In genomic region chr16:71986131-71986530, GRCh38 we compare ENCODE assay signal across 2 cellular contexts.
TF ChIP-seq lines count a peak whose summit lies in the region.

No MANE protein-coding gene starts in this region.

TF ChIP-seq in K562, 482 proteins besides CTCF, POLR2A, EP300 and RAD21:
- TF ChIP-seq ZKSCAN1 (IDR thresholded peaks at IDR 0.05; ENCODE audit: low read depth, low read length), result no peak
- no peak for TF ChIP-seq CREBBP (IDR thresholded peaks at IDR 0.05; ENCODE audit: low read depth, low read length)
- TF ChIP-seq TAF7 (tag; IDR thresholded peaks at IDR 0.05), result no peak
- TF ChIP-seq HNRNPH1 (optimal IDR thresholded peaks at IDR 0.05; ENCODE audit: low read depth, low read length), result no peak
- no peak for TF ChIP-seq SIN3B (IDR thresholded peaks at IDR 0.05; ENCODE audit: low read depth)
- no peak for TF ChIP-seq ZNF780A (CRISPR knock-in tag; IDR thresholded peaks at IDR 0.05)
- no peak for TF ChIP-seq ATF6 (CRISPR knock-in tag; IDR thresholded peaks at IDR 0.05)
- no peak for TF ChIP-seq NR4A1 (CRISPR knock-in tag; IDR thresholded peaks at IDR 0.05)
- TF ChIP-seq NR4A1 (tag; IDR thresholded peaks at IDR 0.05), result no peak
- TF ChIP-seq HDGF (IDR thresholded peaks at IDR 0.05), result no peak
- TF ChIP-seq NR2C1 (IDR thresholded peaks at IDR 0.05), result no peak
- no peak for TF ChIP-seq NR2C1 (tag; IDR thresholded peaks at IDR 0.05)
- TF ChIP-seq MYNN (IDR thresholded peaks at IDR 0.05), result no peak
- TF ChIP-seq MYNN (CRISPR knock-in tag; IDR thresholded peaks at IDR 0.05), result no peak
- TF ChIP-seq TARDBP (IDR thresholded peaks at IDR 0.05), result no peak
- no peak for TF ChIP-seq ETV6 (IDR thresholded peaks at IDR 0.05; ENCODE audit: borderline replicate concordance in 1 of 2, low read depth in 2 of 2, low read length in 1 of 2)
- no peak for TF ChIP-seq ETV6 (CRISPR knock-in tag; IDR thresholded peaks at IDR 0.05; ENCODE audit: borderline replicate concordance)
- TF ChIP-seq ZBTB34 (CRISPR knock-in tag; IDR thresholded peaks at IDR 0.05), result no peak
- TF ChIP-seq ZNF384 (IDR thresholded peaks at IDR 0.05; ENCODE audit: low read depth, low read length), result no peak

TF ChIP-seq in H1, 55 proteins besides CTCF, POLR2A, EP300 and RAD21:
- TF ChIP-seq CEBPB (IDR thresholded peaks at IDR 0.05; ENCODE audit: low read depth, low read length), result no peak
- TF ChIP-seq TAF7 (optimal IDR thresholded peaks at IDR 0.05; ENCODE audit: borderline replicate concordance, low read depth, low read length), result no peak
